Comparison of ENCODE assay signal across 1 cellular context in the genomic region with DNA sequence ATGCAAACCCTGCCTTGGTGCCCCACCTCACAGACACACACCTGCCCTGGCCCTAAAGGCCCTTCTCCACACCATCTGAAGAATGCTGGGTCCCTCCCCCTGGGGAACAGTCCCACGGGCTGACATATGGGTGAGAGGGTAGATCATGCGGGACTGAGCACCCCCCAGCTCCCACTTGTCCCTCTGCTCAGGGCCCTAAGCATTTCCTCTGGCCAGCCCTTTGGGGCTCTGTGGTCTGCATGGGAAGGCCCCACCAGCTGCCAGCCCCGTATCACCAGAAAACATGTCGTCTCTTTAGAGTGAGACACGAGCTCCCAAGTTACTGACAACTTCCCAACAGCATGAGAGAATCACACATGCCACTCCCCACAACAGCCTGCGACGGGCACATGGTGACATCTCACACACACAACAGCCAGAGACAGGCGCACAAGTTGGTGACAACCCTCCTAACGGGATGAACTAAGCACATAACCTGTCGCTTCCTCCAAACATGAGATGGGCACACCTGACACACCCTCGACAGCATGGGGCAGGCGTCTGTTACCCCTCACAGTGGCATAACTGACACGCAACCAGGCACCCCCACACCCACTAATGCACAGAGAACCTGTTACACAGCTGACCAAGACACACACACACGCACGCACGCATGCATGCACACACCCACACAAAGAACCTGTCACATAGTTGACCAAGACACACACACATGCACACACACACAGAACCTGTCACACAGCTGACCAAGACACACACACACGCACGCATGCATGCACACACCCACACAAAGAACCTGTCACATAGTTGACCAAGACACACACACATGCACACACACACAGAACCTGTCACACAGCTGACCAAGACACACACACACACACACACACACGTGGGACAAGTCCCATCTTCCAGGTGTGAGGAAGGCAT.
A peak's percentile ranks its signal among the peaks of the same experiment; 100 is the strongest.
TF ChIP-seq lines count a peak whose summit lies in the region.

No MANE protein-coding gene starts in this region.

TF ChIP-seq in HepG2, 621 proteins besides CTCF, POLR2A, EP300 and RAD21 (continued from another document):
- TF ChIP-seq, protein P1, sequence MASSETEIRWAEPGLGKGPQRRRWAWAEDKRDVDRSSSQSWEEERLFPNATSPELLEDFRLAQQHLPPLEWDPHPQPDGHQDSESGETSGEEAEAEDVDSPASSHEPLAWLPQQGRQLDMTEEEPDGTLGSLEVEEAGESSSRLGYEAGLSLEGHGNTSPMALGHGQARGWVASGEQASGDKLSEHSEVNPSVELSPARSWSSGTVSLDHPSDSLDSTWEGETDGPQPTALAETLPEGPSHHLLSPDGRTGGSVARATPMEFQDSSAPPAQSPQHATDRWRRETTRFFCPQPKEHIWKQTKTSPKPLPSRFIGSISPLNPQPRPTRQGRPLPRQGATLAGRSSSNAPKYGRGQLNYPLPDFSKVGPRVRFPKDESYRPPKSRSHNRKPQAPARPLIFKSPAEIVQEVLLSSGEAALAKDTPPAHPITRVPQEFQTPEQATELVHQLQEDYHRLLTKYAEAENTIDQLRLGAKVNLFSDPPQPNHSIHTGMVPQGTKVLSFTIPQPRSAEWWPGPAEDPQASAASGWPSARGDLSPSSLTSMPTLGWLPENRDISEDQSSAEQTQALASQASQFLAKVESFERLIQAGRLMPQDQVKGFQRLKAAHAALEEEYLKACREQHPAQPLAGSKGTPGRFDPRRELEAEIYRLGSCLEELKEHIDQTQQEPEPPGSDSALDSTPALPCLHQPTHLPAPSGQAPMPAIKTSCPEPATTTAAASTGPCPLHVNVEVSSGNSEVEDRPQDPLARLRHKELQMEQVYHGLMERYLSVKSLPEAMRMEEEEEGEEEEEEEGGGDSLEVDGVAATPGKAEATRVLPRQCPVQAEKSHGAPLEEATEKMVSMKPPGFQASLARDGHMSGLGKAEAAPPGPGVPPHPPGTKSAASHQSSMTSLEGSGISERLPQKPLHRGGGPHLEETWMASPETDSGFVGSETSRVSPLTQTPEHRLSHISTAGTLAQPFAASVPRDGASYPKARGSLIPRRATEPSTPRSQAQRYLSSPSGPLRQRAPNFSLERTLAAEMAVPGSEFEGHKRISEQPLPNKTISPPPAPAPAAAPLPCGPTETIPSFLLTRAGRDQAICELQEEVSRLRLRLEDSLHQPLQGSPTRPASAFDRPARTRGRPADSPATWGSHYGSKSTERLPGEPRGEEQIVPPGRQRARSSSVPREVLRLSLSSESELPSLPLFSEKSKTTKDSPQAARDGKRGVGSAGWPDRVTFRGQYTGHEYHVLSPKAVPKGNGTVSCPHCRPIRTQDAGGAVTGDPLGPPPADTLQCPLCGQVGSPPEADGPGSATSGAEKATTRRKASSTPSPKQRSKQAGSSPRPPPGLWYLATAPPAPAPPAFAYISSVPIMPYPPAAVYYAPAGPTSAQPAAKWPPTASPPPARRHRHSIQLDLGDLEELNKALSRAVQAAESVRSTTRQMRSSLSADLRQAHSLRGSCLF (CRISPR knock-in tag; IDR thresholded peaks at IDR 0.05; ENCODE audit: borderline replicate concordance), result no peak
- TF ChIP-seq, protein P2, sequence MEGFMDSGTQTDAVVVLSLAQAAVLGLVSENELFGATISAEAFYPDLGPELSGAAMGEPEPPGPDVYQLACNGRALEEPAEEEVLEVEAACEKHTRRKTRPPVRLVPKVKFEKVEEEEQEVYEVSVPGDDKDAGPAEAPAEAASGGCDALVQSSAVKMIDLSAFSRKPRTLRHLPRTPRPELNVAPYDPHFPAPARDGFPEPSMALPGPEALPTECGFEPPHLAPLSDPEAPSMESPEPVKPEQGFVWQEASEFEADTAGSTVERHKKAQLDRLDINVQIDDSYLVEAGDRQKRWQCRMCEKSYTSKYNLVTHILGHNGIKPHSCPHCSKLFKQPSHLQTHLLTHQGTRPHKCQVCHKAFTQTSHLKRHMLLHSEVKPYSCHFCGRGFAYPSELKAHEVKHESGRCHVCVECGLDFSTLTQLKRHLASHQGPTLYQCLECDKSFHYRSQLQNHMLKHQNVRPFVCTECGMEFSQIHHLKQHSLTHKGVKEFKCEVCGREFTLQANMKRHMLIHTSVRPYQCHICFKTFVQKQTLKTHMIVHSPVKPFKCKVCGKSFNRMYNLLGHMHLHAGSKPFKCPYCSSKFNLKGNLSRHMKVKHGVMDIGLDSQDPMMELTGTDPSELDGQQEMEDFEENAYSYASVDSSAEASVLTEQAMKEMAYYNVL (CRISPR knock-in tag; IDR thresholded peaks at IDR 0.05; ENCODE audit: borderline replicate concordance), result no peak
- no peak for TF ChIP-seq ZEB1 (IDR thresholded peaks at IDR 0.05; ENCODE audit: insufficient replicate concordance, low read depth)
- 0 out of 2 replicates have a peak, but pooled peaks have one; percentile 20 for TF ChIP-seq ZNF431 (CRISPR knock-in tag; IDR thresholded peaks at IDR 0.05; ENCODE audit: borderline replicate concordance, low read depth)
- no peak for TF ChIP-seq TEAD2 (CRISPR knock-in tag; IDR thresholded peaks at IDR 0.05)
- TF ChIP-seq ZNF883 (CRISPR knock-in tag; IDR thresholded peaks at IDR 0.05; ENCODE audit: not compliant biosample characterization), result no peak
- TF ChIP-seq, protein P3, sequence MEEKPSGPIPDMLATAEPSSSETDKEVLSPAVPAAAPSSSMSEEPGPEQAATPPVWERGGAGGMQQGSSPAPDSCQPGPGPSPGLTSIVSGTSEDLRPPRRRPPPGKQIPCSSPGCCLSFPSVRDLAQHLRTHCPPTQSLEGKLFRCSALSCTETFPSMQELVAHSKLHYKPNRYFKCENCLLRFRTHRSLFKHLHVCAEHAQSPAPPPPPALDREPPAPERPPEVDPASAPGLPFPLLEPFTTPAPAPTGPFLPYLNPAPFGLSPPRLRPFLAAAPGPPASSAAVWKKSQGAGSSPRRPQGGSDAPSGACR (CRISPR knock-in tag; IDR thresholded peaks at IDR 0.05), result no peak
- TF ChIP-seq ZNF619 (CRISPR knock-in tag; IDR thresholded peaks at IDR 0.05), result peak; percentile 16; the same call in 1 of the 2 replicates
- no peak for TF ChIP-seq NCOA1 (CRISPR knock-in tag; IDR thresholded peaks at IDR 0.05)
- no peak for TF ChIP-seq ZNF589 (CRISPR knock-in tag; conservative IDR thresholded peaks at IDR 0.05)
- no peak for TF ChIP-seq MIXL1 (CRISPR knock-in tag; IDR thresholded peaks at IDR 0.05)
- TF ChIP-seq, protein P4, sequence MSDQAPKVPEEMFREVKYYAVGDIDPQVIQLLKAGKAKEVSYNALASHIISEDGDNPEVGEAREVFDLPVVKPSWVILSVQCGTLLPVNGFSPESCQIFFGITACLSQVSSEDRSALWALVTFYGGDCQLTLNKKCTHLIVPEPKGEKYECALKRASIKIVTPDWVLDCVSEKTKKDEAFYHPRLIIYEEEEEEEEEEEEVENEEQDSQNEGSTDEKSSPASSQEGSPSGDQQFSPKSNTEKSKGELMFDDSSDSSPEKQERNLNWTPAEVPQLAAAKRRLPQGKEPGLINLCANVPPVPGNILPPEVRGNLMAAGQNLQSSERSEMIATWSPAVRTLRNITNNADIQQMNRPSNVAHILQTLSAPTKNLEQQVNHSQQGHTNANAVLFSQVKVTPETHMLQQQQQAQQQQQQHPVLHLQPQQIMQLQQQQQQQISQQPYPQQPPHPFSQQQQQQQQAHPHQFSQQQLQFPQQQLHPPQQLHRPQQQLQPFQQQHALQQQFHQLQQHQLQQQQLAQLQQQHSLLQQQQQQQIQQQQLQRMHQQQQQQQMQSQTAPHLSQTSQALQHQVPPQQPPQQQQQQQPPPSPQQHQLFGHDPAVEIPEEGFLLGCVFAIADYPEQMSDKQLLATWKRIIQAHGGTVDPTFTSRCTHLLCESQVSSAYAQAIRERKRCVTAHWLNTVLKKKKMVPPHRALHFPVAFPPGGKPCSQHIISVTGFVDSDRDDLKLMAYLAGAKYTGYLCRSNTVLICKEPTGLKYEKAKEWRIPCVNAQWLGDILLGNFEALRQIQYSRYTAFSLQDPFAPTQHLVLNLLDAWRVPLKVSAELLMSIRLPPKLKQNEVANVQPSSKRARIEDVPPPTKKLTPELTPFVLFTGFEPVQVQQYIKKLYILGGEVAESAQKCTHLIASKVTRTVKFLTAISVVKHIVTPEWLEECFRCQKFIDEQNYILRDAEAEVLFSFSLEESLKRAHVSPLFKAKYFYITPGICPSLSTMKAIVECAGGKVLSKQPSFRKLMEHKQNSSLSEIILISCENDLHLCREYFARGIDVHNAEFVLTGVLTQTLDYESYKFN (CRISPR knock-in tag; conservative IDR thresholded peaks at IDR 0.05), result no peak
- no peak for TF ChIP-seq ZNF777 (CRISPR knock-in tag; IDR thresholded peaks at IDR 0.05)
- TF ChIP-seq TCF12 (IDR thresholded peaks at IDR 0.05), result no peak
- TF ChIP-seq TCF12 (CRISPR knock-in tag; IDR thresholded peaks at IDR 0.05), result no peak
- TF ChIP-seq RXRB (CRISPR knock-in tag; IDR thresholded peaks at IDR 0.05; ENCODE audit: borderline replicate concordance), result no peak
- TF ChIP-seq GLI4 (CRISPR knock-in tag; IDR thresholded peaks at IDR 0.05; ENCODE audit: borderline replicate concordance), result no peak
- TF ChIP-seq HNRNPL (IDR thresholded peaks at IDR 0.05; ENCODE audit: low read depth, low read length), result no peak
- TF ChIP-seq MED13 (CRISPR knock-in tag; IDR thresholded peaks at IDR 0.05), result no peak
- TF ChIP-seq ZSCAN9 (CRISPR knock-in tag; IDR thresholded peaks at IDR 0.05; ENCODE audit: borderline replicate concordance), result no peak
- TF ChIP-seq SP1 (IDR thresholded peaks at IDR 0.05), result no peak
- TF ChIP-seq SP1 (CRISPR knock-in tag; IDR thresholded peaks at IDR 0.05), result no peak
- TF ChIP-seq ZNF607 (CRISPR knock-in tag; IDR thresholded peaks at IDR 0.05; ENCODE audit: borderline replicate concordance), result 0 out of 2 replicates have a peak, but pooled peaks have one; percentile 0
TF ChIP-seq in HepG2: peak in this region for 11.
